8 cellular contexts compared by ENCODE assay signal in the genomic region with DNA sequence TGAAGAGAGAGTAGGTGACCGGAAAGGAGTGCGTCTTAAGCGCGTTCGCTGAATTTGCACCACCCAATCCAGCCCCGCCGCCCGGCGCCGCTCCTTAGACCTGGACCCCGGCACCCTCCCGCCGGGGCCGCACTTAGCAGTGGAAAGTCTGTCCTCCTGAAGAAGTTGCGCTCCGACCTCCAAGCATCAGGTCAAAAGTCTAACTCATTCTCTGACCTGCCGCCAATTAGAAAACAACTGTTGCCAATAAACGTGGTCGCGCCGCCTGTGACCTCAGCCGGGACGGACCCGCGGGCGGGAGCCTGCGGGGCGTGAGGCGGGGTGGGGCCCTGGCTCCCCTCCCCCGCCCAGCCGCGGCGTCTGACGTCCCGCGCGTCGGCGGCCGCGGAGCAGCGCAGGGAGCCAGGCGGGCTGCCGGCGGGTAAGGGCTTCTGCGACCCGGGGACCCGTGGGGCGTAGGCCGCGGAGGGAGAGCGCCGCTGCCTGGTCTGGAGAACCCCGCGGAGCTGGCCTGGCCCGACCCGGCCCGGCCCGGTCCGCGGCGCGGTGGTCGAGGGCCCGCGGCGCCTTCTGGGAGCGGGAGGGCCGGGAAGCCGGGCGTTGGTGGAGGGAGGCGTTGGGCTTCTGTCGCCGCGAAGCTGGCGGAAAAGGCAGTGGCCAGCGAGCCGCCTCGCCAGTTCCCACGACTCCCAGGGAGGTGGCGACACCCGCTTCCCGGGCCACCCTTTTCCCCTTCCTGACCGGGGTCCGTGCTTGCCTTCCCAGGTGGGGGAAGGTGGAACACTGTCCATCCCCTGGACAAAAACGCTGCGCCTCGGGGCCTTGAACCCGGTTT. TPM values are rescaled to one million over a fixed set of nuclear protein-coding genes. Genes with fewer than 3 reads are reported as not detected.
DNase-seq lines count a peak whose midpoint lies in the region; ATAC-seq and TF ChIP-seq lines count a peak whose summit lies in the region.

A gene with protein sequence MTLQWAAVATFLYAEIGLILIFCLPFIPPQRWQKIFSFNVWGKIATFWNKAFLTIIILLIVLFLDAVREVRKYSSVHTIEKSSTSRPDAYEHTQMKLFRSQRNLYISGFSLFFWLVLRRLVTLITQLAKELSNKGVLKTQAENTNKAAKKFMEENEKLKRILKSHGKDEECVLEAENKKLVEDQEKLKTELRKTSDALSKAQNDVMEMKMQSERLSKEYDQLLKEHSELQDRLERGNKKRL (plus strand): TSS at position 366 of the 835 bp plus-strand sequence. CDS start 527 bp downstream, outside the sequence.

- peak within 1 kb of the TSS; percentile 52 for H2AFZ ChIP-seq in OCI-LY1 (ENCODE audit: low read length)

- peak within 1 kb of the TSS; percentile 66 for H3K27ac ChIP-seq in OCI-LY1 (ENCODE audit: low read depth, low read length, poor library complexity, severe bottlenecking)

- no peaks in the 10 kb centered on the region for H4K20me1 ChIP-seq in OCI-LY1 (ENCODE audit: insufficient read depth, low read length)

- peaks cover 14% of the 10 kb centered on the region; the same call in 1 of the 2 replicates for H3F3A ChIP-seq in OCI-LY1 (ENCODE audit: insufficient read depth, low read length)

- H3K79me2 ChIP-seq in OCI-LY1 (ENCODE audit: insufficient read depth, low read length): peaks cover 13% of the 10 kb centered on the region

- no peaks in the 10 kb centered on the region for H3K9me2 ChIP-seq in OCI-LY1 (ENCODE audit: low read depth, low read length)

- H3K4me2 ChIP-seq in OCI-LY1 (ENCODE audit: low read length): peak within 1 kb of the TSS; percentile 91

- H3K9me3 ChIP-seq in OCI-LY1 (ENCODE audit: low read length) (no peaks in the 10 kb centered on the region), mononuclear cell (ENCODE audit: low read depth, low read length) (no peaks in the 10 kb centered on the region)

- ATAC-seq in GM19438 (IDR thresholded peaks at IDR 0.05; ENCODE audit: low read depth, unreplicated experiment) (peak; percentile 97), HG03565 (IDR thresholded peaks at IDR 0.05; ENCODE audit: unreplicated experiment) (peak; percentile 82)

- peaks cover 17% of the 10 kb centered on the region for H3K36me3 ChIP-seq in OCI-LY1 (ENCODE audit: insufficient read depth, low read length)

- DNase-seq in COR-L47 (lab: John Stamatoyannopoulos, UW) (peak; percentile 58), activated T-cell treated with anti-CD3 and anti-CD28 coated beads for 24 hours (ENCODE audit: low read depth) (peak; percentile 60), epithelial cell of esophagus (ENCODE audit: low read depth) (peak; percentile 67)
- DNase-seq in stimulated activated CD8-positive, alpha-beta memory T cell treated with anti-CD3 and anti-CD28 coated beads, Interleukin-4, amount 100 ng/mL, for 24 hours (ENCODE audit: low read depth): peak; percentile 60

- H3K9ac ChIP-seq in OCI-LY1 (ENCODE audit: low read length): peak within 1 kb of the TSS; percentile 95

- no peaks in the 10 kb centered on the region for H3K27me3 ChIP-seq in OCI-LY1 (ENCODE audit: insufficient read depth, low read length)
- H3K27me3 ChIP-seq in mononuclear cell (ENCODE audit: insufficient read depth, low read length): no peaks in the 10 kb centered on the region

- H3K4me3 ChIP-seq in OCI-LY1 (ENCODE audit: low read depth, low read length, poor library complexity, severe bottlenecking): peak within 1 kb of the TSS; percentile 90
- peak within 1 kb of the TSS; percentile 78 for H3K4me3 ChIP-seq in epithelial cell of esophagus (ENCODE audit: low read length)
- peak within 1 kb of the TSS; percentile 75 for H3K4me3 ChIP-seq in mononuclear cell (ENCODE audit: low read length)

- TF ChIP-seq CTCF in OCI-LY1 (IDR thresholded peaks at IDR 0.05; ENCODE audit: low read length) (peak; percentile 29; the same call in 1 of the 2 replicates), epithelial cell of esophagus (IDR thresholded peaks at IDR 0.05; ENCODE audit: insufficient read depth, low read depth, low read length, missing control alignments) (peak; percentile 17)

- H3K4me1 ChIP-seq in OCI-LY1 (ENCODE audit: insufficient read depth, low read length, severe bottlenecking) (peaks cover 36% of the 10 kb centered on the region), mononuclear cell (ENCODE audit: insufficient read depth, low read length) (peaks cover 3% of the 10 kb centered on the region)

RNA-seq across cellular contexts. Expression of the gene that starts here (rescaled TPM):
- 26.7 TPM for total RNA-seq in mononuclear cell

Comparison
In these comparisons a context has a peak if more than half of its experiments do, and no peak if none do; other contexts are left out.
1. Peak in every context shown above with its lines: DNase-seq, ATAC-seq, H3K4me3 ChIP-seq and H3K27ac ChIP-seq.